In the genomic region with DNA sequence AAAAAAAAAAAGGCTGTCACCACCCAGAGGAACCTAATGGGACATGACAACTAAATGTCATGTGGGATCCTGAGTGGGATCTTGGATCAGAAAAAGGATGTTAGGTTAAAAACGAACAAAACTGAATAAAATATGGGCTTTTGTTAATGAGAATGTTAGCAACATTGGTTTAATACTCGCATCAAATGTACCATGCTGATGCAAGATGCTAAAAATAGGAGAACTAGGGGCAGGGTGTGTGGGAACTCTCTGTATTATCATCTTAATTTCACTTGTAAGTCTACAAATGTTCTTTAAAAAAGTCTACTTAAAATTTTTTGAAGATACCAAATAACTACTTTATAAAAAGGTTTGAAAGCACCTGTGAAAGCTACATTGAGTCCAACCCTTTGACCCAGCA, we compare ENCODE assay signal across 34 cellular contexts.
"Had no signal": no experiment of that assay in that cellular context is flagged by ENCODE, and none has a peak within 500 bp of the region (broad histone marks: within the 10 kb centered on the region; RNA-seq: fewer than 3 reads in every experiment).

No MANE protein-coding gene starts in this region.

- DNase-seq: Karpas-422, Kasumi-1, MG63, MM.1S, MV-4-11, NCI-H1048, NCI-H1092, NCI-H1092 treated with DMSO at 0.1 percent for 48 hours, NCI-H1105, NCI-H1105 treated with DMSO at 0.1 percent for 48 hours, NCI-H1417, NCI-H1417 treated with DMSO at 0.1 percent for 48 hours, NCI-H1436, NCI-H1436 treated with DMSO at 0.1 percent for 48 hours, NCI-H146, NCI-H1694, NCI-H1694 treated with DMSO at 0.1 percent for 48 hours, NCI-H187, NCI-H187 treated with DMSO at 0.1 percent for 48 hours, NCI-H1930, NCI-H2029, NCI-H2029 treated with DMSO at 0.1 percent for 48 hours, NCI-H2081, NCI-H2081 treated with DMSO at 0.1 percent for 48 hours, NCI-H2107, NCI-H2171, NCI-H2171 treated with DMSO at 0.1 percent for 48 hours, NCI-H2227 treated with DMSO at 0.1 percent for 48 hours, NCI-H226, NCI-H345, NCI-H446, NCI-H446 treated with DMSO at 0.1 percent for 48 hours, NCI-H510A, NCI-H510A treated with DMSO at 0.1 percent for 48 hours had no signal
